12 cellular contexts compared by ENCODE assay signal in genomic region chr19:37988758-37989635, GRCh38.
DNase-seq lines count a peak whose midpoint lies in the region; ATAC-seq and TF ChIP-seq lines count a peak whose summit lies in the region.
"Had no signal": no experiment of that assay in that cellular context is flagged by ENCODE, and none has a peak within 500 bp of the region (broad histone marks: within the 10 kb centered on the region; RNA-seq: fewer than 3 reads in every experiment).

No MANE protein-coding gene starts in this region.

- peaks cover 29% of the 10 kb centered on the region for H3K79me1 ChIP-seq in mesenchymal stem cell (replicated peaks; ENCODE audit: low read length, poor library complexity, severe bottlenecking)

- peak overlapping the region; percentile 85 for H4K8ac ChIP-seq in mesenchymal stem cell (ENCODE audit: low read length)

- peak overlapping the region; percentile 38 for H2AK5ac ChIP-seq in mesenchymal stem cell (ENCODE audit: low read length, severe bottlenecking)

- no peak overlapping the region for H2AFZ ChIP-seq in mesenchymal stem cell (ENCODE audit: low read depth, low read length)

- H3K36me3 ChIP-seq in BLaER1 treated with 17β-estradiol and CSF1 and Interleukin-3, amounts not matched to agents 10 nM and 100 nM = 0 out of 22 replicates have a peak, but pooled peaks cover 0 to 3% (median 0%) of the 10 kb centered on the region in 11 experiments
- H3K36me3 ChIP-seq in mesenchymal stem cell (ENCODE audit: control insufficient read depth in 1 of 2, insufficient read depth in 2 of 2, low read depth in 1 of 2, low read length in 2 of 2) (peaks cover under 1 to 5% of the 10 kb centered on the region in 2 experiments), aorta (ENCODE audit: control insufficient read depth in 1 of 2, insufficient read depth in 2 of 2, low read length in 1 of 2) (no peaks in the 10 kb centered on the region)

- H3K27me3 ChIP-seq in BLaER1 treated with 17β-estradiol and CSF1 and Interleukin-3, amounts not matched to agents 10 nM and 100 nM = no peaks in the 10 kb centered on the region
- H3K27me3 ChIP-seq in mesenchymal stem cell (ENCODE audit: control insufficient read depth in 1 of 2, insufficient read depth in 1 of 2, low read length in 2 of 2) (no peaks in the 10 kb centered on the region), aorta (ENCODE audit: control insufficient read depth in 1 of 2, insufficient read depth in 2 of 2, low read length in 1 of 2) (no peaks in the 10 kb centered on the region)

- H3K36me3 Mint-ChIP-seq in brain = no peaks in the 10 kb centered on the region

- H2BK5ac ChIP-seq in mesenchymal stem cell (ENCODE audit: low read depth, low read length, poor library complexity, severe bottlenecking) = no peak overlapping the region

- TF ChIP-seq CTCF in brain (conservative IDR thresholded peaks at IDR 0.05) = no peak

- H3K14ac ChIP-seq in mesenchymal stem cell (ENCODE audit: low read length in 2 of 2) = no peak overlapping the region

- H3K9me3 ChIP-seq in BLaER1 treated with 17β-estradiol and CSF1 and Interleukin-3, amounts not matched to agents 10 nM and 100 nM (replicated peaks in 1 of 11) = no peaks in the 10 kb centered on the region
- H3K9me3 ChIP-seq in mesenchymal stem cell (ENCODE audit: control insufficient read depth, low read length) (no peaks in the 10 kb centered on the region), aorta (ENCODE audit: control insufficient read depth, low read length) (no peaks in the 10 kb centered on the region)

- H3K9ac ChIP-seq in BLaER1 treated with 17β-estradiol and CSF1 and Interleukin-3, amounts not matched to agents 10 nM and 100 nM = peak overlapping the region in 4 of 11 experiments; percentile 11 to 43 (median 39); a peak in 3 of 22 replicates
- no peak overlapping the region for H3K9ac ChIP-seq in mesenchymal stem cell (ENCODE audit: low read length)

- H3K18ac ChIP-seq in mesenchymal stem cell (ENCODE audit: low read depth in 1 of 2, low read length in 2 of 2) = peak overlapping the region; percentile 71 to 82

- H3K27me3 Mint-ChIP-seq in brain = peaks cover 4% of the 10 kb centered on the region

- no peak overlapping the region for H2BK120ac ChIP-seq in mesenchymal stem cell (ENCODE audit: low read depth, low read length)

- DNase-seq in KBM-7 = peak; percentile 90
- DNase-seq in mesenchymal stem cell = peak; percentile 81
- DNase-seq in nucleus accumbens (lab: John Stamatoyannopoulos, UW) = no peak
- DNase-seq in aorta = no peak
- DNase-seq in NCI-H187 (lab: John Stamatoyannopoulos, UW) = no peak
- DNase-seq in NCI-H510A (lab: John Stamatoyannopoulos, UW) = no peak
- DNase-seq: AML-193, NCI-H1105, NCI-H774 had no signal

- H3K27ac Mint-ChIP-seq in brain = peak overlapping the region in 4 of 5 experiments; percentile 31 to 67 (median 43)

- H2BK12ac ChIP-seq in mesenchymal stem cell (ENCODE audit: low read length in 2 of 2) = peak overlapping the region; percentile 31 to 59

- in situ Hi-C loops in KBM-7 (cut with MboI; ENCODE audit: low pct_unique_long_range_greater_than_20kb, low sequenced_read_pairs) = no loop called here

- ATAC-seq in aorta (ENCODE audit: low FRiP score) = no peak

- no peak overlapping the region for H3K4me3 Mint-ChIP-seq in brain

- no peak overlapping the region for H3K23ac ChIP-seq in mesenchymal stem cell (ENCODE audit: low read length in 2 of 2)

- WGBS in mesenchymal stem cell = 32% methylated on average over 12 of the region's 13 CpGs
- WGBS in aorta, 2 donors = 91 to 93% methylated on average over 13 of the region's 13 CpGs

- peak overlapping the region in 4 of 11 experiments; percentile 10 to 43 (median 24); a peak in 5 of 22 replicates for H3K27ac ChIP-seq in BLaER1 treated with 17β-estradiol and CSF1 and Interleukin-3, amounts not matched to agents 10 nM and 100 nM
- H3K27ac ChIP-seq in mesenchymal stem cell (ENCODE audit: low read length, poor library complexity, severe bottlenecking) = peak overlapping the region; percentile 71
- H3K27ac ChIP-seq in aorta (ENCODE audit: low read depth in 1 of 2, low read length in 2 of 2) = no peak overlapping the region
- H3K27ac ChIP-seq: HL-60 had no signal

- peaks cover 34% of the 10 kb centered on the region for H3K4me1 Mint-ChIP-seq in brain

- H3K4me2 ChIP-seq in BLaER1 treated with 17β-estradiol and CSF1 and Interleukin-3, amounts not matched to agents 10 nM and 100 nM = peak overlapping the region in 7 of 11 experiments; percentile 0 to 38 (median 25); a peak in 6 of 22 replicates
- no peak overlapping the region for H3K4me2 ChIP-seq in mesenchymal stem cell (ENCODE audit: low read length, poor library complexity, severe bottlenecking)

- H4K20me1 ChIP-seq in BLaER1 treated with 17β-estradiol and CSF1 and Interleukin-3, amounts not matched to agents 10 nM and 100 nM = peaks cover 0 to 20% (median 4%) of the 10 kb centered on the region in 11 experiments; a peak in 7 of 22 replicates

- H3K4me1 ChIP-seq in BLaER1 treated with 17β-estradiol and CSF1 and Interleukin-3, amounts not matched to agents 10 nM and 100 nM = peaks cover 19 to 61% (median 50%) of the 10 kb centered on the region in 10 experiments
- H3K4me1 ChIP-seq in mesenchymal stem cell (ENCODE audit: control insufficient read depth, insufficient read depth, low read depth, low read length) (peaks cover 42% of the 10 kb centered on the region), aorta (ENCODE audit: control insufficient read depth in 1 of 2, insufficient read depth in 2 of 2, low read length in 2 of 2) (no peaks in the 10 kb centered on the region)

- H4K91ac ChIP-seq in mesenchymal stem cell (ENCODE audit: low read length) = peak overlapping the region; percentile 36

- intact Hi-C loops in aorta (cut with DNase I) = no loop called here

- no peaks in the 10 kb centered on the region for H3K9me3 Mint-ChIP-seq in brain

- H2BK15ac ChIP-seq in mesenchymal stem cell (ENCODE audit: low read depth, poor library complexity, severe bottlenecking) = peak overlapping the region; percentile 9

- no peak overlapping the region for H3K4me3 ChIP-seq in BLaER1 treated with 17β-estradiol and CSF1 and Interleukin-3, amounts not matched to agents 10 nM and 100 nM
- H3K4me3 ChIP-seq in mesenchymal stem cell (ENCODE audit: insufficient read depth in 1 of 2, low read depth in 1 of 2, low read length in 2 of 2) = no peak overlapping the region
- no peak overlapping the region for H3K4me3 ChIP-seq in aorta (ENCODE audit: low read length in 2 of 2)

- no peak overlapping the region for H3K4ac ChIP-seq in mesenchymal stem cell (ENCODE audit: low read depth in 1 of 2, low read length in 2 of 2)

Comparison
In these comparisons a context has a peak if more than half of its experiments do, and no peak if none do; other contexts are left out.
1. DNase-seq: peak in KBM-7 (single experiment) and mesenchymal stem cell (single experiment); none in nucleus accumbens (0 of 56), aorta (0 of 2), NCI-H187 (0 of 2) and NCI-H510A (single experiment).